In genomic region chr16:27774779-27775178, GRCh38 we compare ENCODE assay signal across 27 cellular contexts.
"Had no signal": no experiment of that assay in that cellular context is flagged by ENCODE, and none has a peak within 500 bp of the region (broad histone marks: within the 10 kb centered on the region; RNA-seq: fewer than 3 reads in every experiment).

No MANE protein-coding gene starts in this region.

- H3K36me3 ChIP-seq: ovary, right lobe of liver, transverse colon, uterus had no signal

- H3K4me3 ChIP-seq: coronary artery, esophagus muscularis mucosa, heart right ventricle, lung, ovary, psoas muscle, right lobe of liver, suprapubic skin, transverse colon, upper lobe of right lung, uterus had no signal

- DNase-seq: dermis blood vessel endothelial cell; effector memory CD4-positive, alpha-beta T cell; foreskin keratinocyte; glutamatergic neuron; heart right ventricle; hippocampal formation; kidney glomerular epithelial cell; left colon; left ventricle myocardium superior; nucleus accumbens; ovary; psoas muscle; small intestine; stimulated activated CD4-positive, alpha-beta T cell treated with anti-CD3 and anti-CD28 coated beads, Interleukin-12 subunit alpha, Interleukin-12 subunit beta, amount 100 ng/mL, for 4 hours; stimulated activated CD4-positive, alpha-beta T cell treated with anti-CD3 and anti-CD28 coated beads, Interleukin-1b, Interleukin-23, amount 100 ng/mL, for 48 hours; stimulated activated CD4-positive, alpha-beta T cell treated with anti-CD3 and anti-CD28 coated beads, Interleukin-4, amount 100 ng/mL, for 1 hour; stimulated activated CD8-positive, alpha-beta memory T cell treated with anti-CD3 and anti-CD28 coated beads, Interleukin-4, amount 100 ng/mL, for 48 hours; stimulated activated naive CD4-positive, alpha-beta T cell; stimulated activated naive CD8-positive, alpha-beta T cell treated with anti-CD3 and anti-CD28 coated beads, Interleukin-15, amount 100 ng/mL, for 72 hours; transverse colon; upper lobe of right lung; uterus had no signal

- H3K27me3 ChIP-seq: esophagus muscularis mucosa, foreskin keratinocyte, heart right ventricle, ovary, right lobe of liver, suprapubic skin, transverse colon, upper lobe of right lung, uterus had no signal

- H3K4me1 ChIP-seq: foreskin keratinocyte, heart right ventricle, psoas muscle, right lobe of liver, transverse colon, upper lobe of right lung, uterus had no signal

- H3K9me3 ChIP-seq: esophagus muscularis mucosa, heart right ventricle, ovary, psoas muscle, right lobe of liver, suprapubic skin, transverse colon, upper lobe of right lung, uterus had no signal

- ATAC-seq: foreskin keratinocyte; heart right ventricle; left colon; left ventricle myocardium superior; psoas muscle; right lobe of liver; stimulated activated naive CD8-positive, alpha-beta T cell treated with anti-CD3 and anti-CD28 coated beads, Interleukin-15, amount 100 ng/mL, for 72 hours; upper lobe of right lung had no signal

- H3K27ac ChIP-seq: coronary artery, esophagus muscularis mucosa, foreskin keratinocyte, heart right ventricle, ovary, psoas muscle, right lobe of liver, suprapubic skin, transverse colon, upper lobe of right lung, uterus had no signal
